In genomic region chr4:7922466-7922865, GRCh38 we compare ENCODE assay signal across 17 cellular contexts. TPM values are rescaled to one million over a fixed set of nuclear protein-coding genes. Genes with fewer than 3 reads are reported as not detected.
A peak's percentile ranks its signal among the peaks of the same experiment; 100 is the strongest.
DNase-seq lines count a peak whose midpoint lies in the region; ATAC-seq and TF ChIP-seq lines count a peak whose summit lies in the region.
"Had no signal": no experiment of that assay in that cellular context is flagged by ENCODE, and none has a peak within 500 bp of the region (broad histone marks: within the 10 kb centered on the region; RNA-seq: fewer than 3 reads in every experiment).

No MANE protein-coding gene starts in this region.

- intact Hi-C loops in adrenal gland (cut with DNase I), result no loop called here

- 42 to 82% (median 49%) methylated on average over 7 of the region's 7 CpGs for WGBS in adrenal gland, 4 donors
- 96 to 98% methylated on average over 6 to 7 of the region's 7 CpGs for WGBS in upper lobe of left lung, 2 donors

- TF ChIP-seq CTCF in adrenal gland (IDR thresholded peaks at IDR 0.05) (no peak), parathyroid adenoma (IDR thresholded peaks at IDR 0.05) (no peak), upper lobe of left lung (IDR thresholded peaks at IDR 0.05) (no peak)

- H3K9ac ChIP-seq in parathyroid adenoma, result no peak overlapping the region

- DNase-seq in activated effector memory CD4-positive, alpha-beta T cell treated with anti-CD3 and anti-CD28 coated beads, Interleukin-2, amount 50 U/mL, for 16 hours, result peak; percentile 10
- DNase-seq in activated effector memory CD4-positive, alpha-beta T cell treated with Interleukin-2 at 50 U/mL for 16 hours, result no peak
- DNase-seq in adrenal gland, result peak in 6 of 7 donors; percentile 54 to 73 (median 64)
- DNase-seq in HCEC 1CT, result no peak
- no peak for DNase-seq in upper lobe of left lung
- DNase-seq in ureter (ENCODE audit: low spot score), result no peak
- DNase-seq: AML-193; CD4-positive, alpha-beta T cell; DMS153; DMS79; GF-D8; KBM-7 had no signal

- H3K4me1 ChIP-seq in adrenal gland (replicated peaks in 1 of 2) (peaks cover 0 to 25% of the 10 kb centered on the region in 2 donors), parathyroid adenoma (peaks cover 17% of the 10 kb centered on the region), upper lobe of left lung (no peaks in the 10 kb centered on the region)

- TF ChIP-seq POLR2A in adrenal gland (IDR thresholded peaks at IDR 0.05) (no peak), upper lobe of left lung (IDR thresholded peaks at IDR 0.05) (no peak)

- no peaks in the 10 kb centered on the region for H3K36me3 ChIP-seq in adrenal gland (replicated peaks in 1 of 2)
- no peaks in the 10 kb centered on the region for H3K36me3 ChIP-seq in parathyroid adenoma (ENCODE audit: control insufficient read depth, insufficient read depth, low read length)
- H3K36me3 ChIP-seq in upper lobe of left lung, result no peaks in the 10 kb centered on the region

- no peaks in the 10 kb centered on the region for H3K27me3 ChIP-seq in adrenal gland
- H3K27me3 ChIP-seq in parathyroid adenoma (ENCODE audit: control insufficient read depth, insufficient read depth, low read length), result no peaks in the 10 kb centered on the region
- no peaks in the 10 kb centered on the region for H3K27me3 ChIP-seq in upper lobe of left lung

- no peak overlapping the region for H3K4me2 ChIP-seq in parathyroid adenoma (ENCODE audit: low read length)
- H3K4me2 ChIP-seq: A549 had no signal

- H3K79me2 ChIP-seq in parathyroid adenoma, result peaks cover 31% of the 10 kb centered on the region

- TF ChIP-seq EP300 in upper lobe of left lung (IDR thresholded peaks at IDR 0.05), result no peak

- ATAC-seq in upper lobe of left lung (ENCODE audit: low FRiP score in 2 of 2), result no peak
- ATAC-seq: A549 had no signal

- no peaks in the 10 kb centered on the region for H3K9me3 ChIP-seq in adrenal gland (replicated peaks in 1 of 3)
- no peaks in the 10 kb centered on the region for H3K9me3 ChIP-seq in parathyroid adenoma (ENCODE audit: control insufficient read depth, low read length)
- no peaks in the 10 kb centered on the region for H3K9me3 ChIP-seq in upper lobe of left lung
- H3K9me3 ChIP-seq: A549, HAP-1 had no signal

- H3K27ac ChIP-seq in adrenal gland, result no peak overlapping the region
- peak overlapping the region; percentile 79 for H3K27ac ChIP-seq in parathyroid adenoma
- H3K27ac ChIP-seq in upper lobe of left lung, result no peak overlapping the region
- H3K27ac ChIP-seq: 22Rv1, C4-2B had no signal

- no peak overlapping the region for H2AFZ ChIP-seq in parathyroid adenoma

- H3K4me3 ChIP-seq in adrenal gland (no peak overlapping the region), parathyroid adenoma (ENCODE audit: low read depth, low read length) (no peak overlapping the region), upper lobe of left lung (no peak overlapping the region)
- H3K4me3 ChIP-seq: A549, HAP-1 had no signal

RNA-seq across cellular contexts. Expression of gene AFAP1, which starts 17.2 kb away (rescaled TPM):
- total RNA-seq in adrenal gland (10 to 100 TPM in 6 of 8 donors, 1 to 10 TPM in 2; 8.6 to 16.1 (median 11.2) TPM), upper lobe of left lung (10 to 100 TPM; 10.9 to 26.7 (median 19.2) TPM), ureter (29.5 TPM)
- 1 to 10 TPM; 3.3 to 4.9 (median 4.7) TPM for polyA plus RNA-seq in adrenal gland

Comparison
In these comparisons a context has a peak if more than half of its experiments do, and no peak if none do; other contexts are left out.
1. DNase-seq: peak in activated effector memory CD4-positive, alpha-beta T cell treated with anti-CD3 and anti-CD28 coated beads, Interleukin-2, amount 50 U/mL, for 16 hours (single experiment) and adrenal gland (6 of 7); none in activated effector memory CD4-positive, alpha-beta T cell treated with Interleukin-2 at 50 U/mL for 16 hours (single experiment), HCEC 1CT (single experiment), upper lobe of left lung (0 of 2) and ureter (single experiment).